In the genomic region with DNA sequence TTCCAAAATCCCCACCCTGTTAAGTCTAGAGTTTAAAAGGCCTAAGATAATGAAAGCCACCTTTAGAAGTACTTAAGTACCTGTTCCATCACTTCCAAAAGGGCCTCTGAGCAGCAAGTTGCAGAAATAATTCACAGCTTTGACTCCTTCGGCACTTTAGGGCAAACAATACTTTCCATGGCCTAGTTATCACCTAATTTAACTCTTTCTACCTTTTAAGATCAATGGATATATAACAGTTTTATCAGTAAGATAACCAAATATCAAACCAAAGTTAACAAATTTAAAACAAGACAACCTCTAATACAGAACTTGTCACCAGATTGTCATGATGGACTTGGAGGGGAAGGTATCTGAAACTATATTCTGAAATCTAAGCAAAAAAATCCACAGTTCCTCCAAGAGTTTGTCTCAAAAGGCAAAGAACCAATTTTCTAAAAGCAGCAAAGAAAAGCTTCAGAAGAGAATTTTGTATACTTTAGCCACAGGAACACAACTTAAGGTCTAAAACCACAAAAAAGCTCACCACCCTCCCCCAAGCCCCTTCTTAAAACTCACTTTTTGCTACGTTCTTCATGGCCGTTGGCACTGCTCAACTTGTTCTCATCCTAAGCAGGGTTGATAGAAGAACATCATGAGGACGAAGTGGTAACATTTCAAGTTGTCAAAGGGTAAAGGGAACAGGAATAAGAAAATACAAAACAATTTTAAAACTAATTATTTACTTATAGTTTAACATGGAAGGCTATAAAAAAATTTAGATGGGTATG, we compare ENCODE assay signal across 10 cellular contexts. TPM values are rescaled to one million over a fixed set of nuclear protein-coding genes. Genes with fewer than 3 reads are reported as not detected.
DNase-seq lines count a peak whose midpoint lies in the region; ATAC-seq, FAIRE-seq and TF ChIP-seq lines count a peak whose summit lies in the region.
"Had no signal": no experiment of that assay in that cellular context is flagged by ENCODE, and none has a peak within 500 bp of the region (broad histone marks: within the 10 kb centered on the region; RNA-seq: fewer than 3 reads in every experiment).

No MANE protein-coding gene starts in this region.

- H3K27ac ChIP-seq in A549 (no peak overlapping the region), GM23248 (peak overlapping the region; percentile 96)

- H3F3A ChIP-seq in GM23248 (ENCODE audit: insufficient read depth): peaks cover 61% of the 10 kb centered on the region

- peak overlapping the region; percentile 91 for H3K27ac Mint-ChIP-seq in activated naive CD8-positive, alpha-beta T cell treated with anti-CD3 and anti-CD28 coated beads, Interleukin-2, amount 50 U/mL, for 24 hours
- peak overlapping the region; percentile 24 for H3K27ac Mint-ChIP-seq in mesothelial cell of epicardium

- CTCF ChIA-PET in A549 (lab: Yijun Ruan, JAX): interaction anchor here (1.2 to 2.1 kb wide), 3 partner anchors 10 to 20 kb away, joined by 4 to 14 read pairs (median 4); no protein-coding TSS in a partner anchor

- POLR2A ChIA-PET in A549 (lab: Yijun Ruan, JAX): interaction anchor here (1.3 kb wide), 1 partner anchor 33 kb away, joined by 6 read pairs; a partner anchor contains a TSS

- peak overlapping the region; percentile 6; the same call in 1 of the 3 replicates for H3K4me3 ChIP-seq in A549
- peak overlapping the region; percentile 93 for H3K4me3 ChIP-seq in GM23248

- ATAC-seq in A549: no peak
- ATAC-seq in activated naive CD8-positive, alpha-beta T cell treated with anti-CD3 and anti-CD28 coated beads, Interleukin-2, amount 50 U/mL, for 24 hours: no peak

- no peaks in the 10 kb centered on the region for H3K9me2 ChIP-seq in GM23248 (ENCODE audit: insufficient read depth)

- FAIRE-seq in A549 (lab: Jason Lieb, UNC): no peak

- H3K4me1 ChIP-seq in A549 (peaks cover 63% of the 10 kb centered on the region), GM23248 (ENCODE audit: insufficient read depth) (peaks cover 63% of the 10 kb centered on the region)

- DNase-seq in A549 (ENCODE audit: low read depth in 1 of 2, low spot score in 1 of 2) (no peak), GM23248 (no peak), mesothelial cell of epicardium (ENCODE audit: low spot score in 2 of 2, unreplicated experiment in 2 of 2) (no peak), ureter (ENCODE audit: low spot score) (no peak), NCI-H187 treated with DMSO at 0.1 percent for 48 hours (lab: John Stamatoyannopoulos, UW) (no peak), middle frontal gyrus (ENCODE audit: extremely low spot score, low spot score) (no peak), kidney glomerular epithelial cell (lab: John Stamatoyannopoulos, UW) (no peak)
- no peak for DNase-seq in activated naive CD8-positive, alpha-beta T cell treated with anti-CD3 and anti-CD28 coated beads, Interleukin-2, amount 50 U/mL, for 24 hours
- DNase-seq: NCI-H1048, posterior cingulate gyrus had no signal

- H3K36me3 ChIP-seq in GM23248 (ENCODE audit: low read depth): peaks cover 68% of the 10 kb centered on the region

- in situ Hi-C loops in GM23248 (cut with MboI): no loop called here

- H3K27me3 ChIP-seq in GM23248 (replicated peaks; ENCODE audit: insufficient read depth): no peaks in the 10 kb centered on the region

- H3K4me1 Mint-ChIP-seq in activated naive CD8-positive, alpha-beta T cell treated with anti-CD3 and anti-CD28 coated beads, Interleukin-2, amount 50 U/mL, for 24 hours: peaks cover 75% of the 10 kb centered on the region
- H3K4me1 Mint-ChIP-seq in mesothelial cell of epicardium: peaks cover 51% of the 10 kb centered on the region

- H3K4me3 Mint-ChIP-seq in activated naive CD8-positive, alpha-beta T cell treated with anti-CD3 and anti-CD28 coated beads, Interleukin-2, amount 50 U/mL, for 24 hours: peak overlapping the region; percentile 79
- peak overlapping the region; percentile 9 for H3K4me3 Mint-ChIP-seq in mesothelial cell of epicardium

- peak overlapping the region; percentile 98 for H3K9ac ChIP-seq in GM23248

- H4K20me1 ChIP-seq in GM23248 (ENCODE audit: insufficient read depth): peaks cover 50% of the 10 kb centered on the region

- 80% methylated on average over 4 of the region's 4 CpGs for WGBS in A549 (ENCODE audit: missing lambda C conversion rate)
- 39 to 45% methylated on average over 4 of the region's 4 CpGs for WGBS in GM23248 (ENCODE audit: low coverage in 1 of 2, low lambda C conversion rate in 2 of 2, missing lambda C conversion rate in 2 of 2), 2 experiments

- peaks cover 94% of the 10 kb centered on the region for H3K79me2 ChIP-seq in GM23248 (ENCODE audit: insufficient read depth)

- no peaks in the 10 kb centered on the region for H3K9me3 Mint-ChIP-seq in activated naive CD8-positive, alpha-beta T cell treated with anti-CD3 and anti-CD28 coated beads, Interleukin-2, amount 50 U/mL, for 24 hours
- H3K9me3 Mint-ChIP-seq in mesothelial cell of epicardium: no peaks in the 10 kb centered on the region

- TF ChIP-seq CTCF in A549 (IDR thresholded peaks at IDR 0.05): no peak
- TF ChIP-seq CTCF in mesothelial cell of epicardium (IDR thresholded peaks at IDR 0.05; ENCODE audit: unreplicated experiment): no peak

- TF ChIP-seq EP300 in A549 (IDR thresholded peaks at IDR 0.05): no peak

- no peaks in the 10 kb centered on the region for H3K27me3 Mint-ChIP-seq in activated naive CD8-positive, alpha-beta T cell treated with anti-CD3 and anti-CD28 coated beads, Interleukin-2, amount 50 U/mL, for 24 hours
- no peaks in the 10 kb centered on the region for H3K27me3 Mint-ChIP-seq in mesothelial cell of epicardium (ENCODE audit: low read depth)

- peaks cover 76% of the 10 kb centered on the region for H3K36me3 Mint-ChIP-seq in activated naive CD8-positive, alpha-beta T cell treated with anti-CD3 and anti-CD28 coated beads, Interleukin-2, amount 50 U/mL, for 24 hours (ENCODE audit: low read depth)
- H3K36me3 Mint-ChIP-seq in mesothelial cell of epicardium: peaks cover 41% of the 10 kb centered on the region

- H3K4me2 ChIP-seq in A549 (peak overlapping the region; percentile 95), GM23248 (ENCODE audit: unreplicated experiment) (peak overlapping the region; percentile 97)

- no peak for TF ChIP-seq RAD21 in A549 (conservative IDR thresholded peaks at IDR 0.05 in 1 of 2, IDR thresholded peaks at IDR 0.05 in 1 of 2)

- no peak overlapping the region for H2AFZ ChIP-seq in GM23248

- no peak for TF ChIP-seq POLR2A in A549 (IDR thresholded peaks at IDR 0.05; ENCODE audit: low read length)

- H3K9me3 ChIP-seq in A549 (no peaks in the 10 kb centered on the region), GM23248 (ENCODE audit: low read depth) (no peaks in the 10 kb centered on the region)

TF ChIP-seq in A549, 52 proteins besides CTCF, POLR2A, EP300 and RAD21:
- TF ChIP-seq NFE2L2 (conservative IDR thresholded peaks at IDR 0.05; ENCODE audit: low read length) (no peak), HOXA7 (CRISPR knock-in tag; IDR thresholded peaks at IDR 0.05) (peak; percentile 2; the same call in 1 of the 2 replicates), JUN (IDR thresholded peaks at IDR 0.05) (0 out of 5 replicates have a peak, but pooled peaks of 1 of the 2 experiments have one; percentile 16)

RNA-seq across cellular contexts. Expression of a gene that starts 3.5 kb away (rescaled TPM):
- 127 and 264 TPM in 2 replicates for polyA plus RNA-seq in A549 (2011; rRNA removed)
- 38.9 and 39.1 TPM in 2 replicates for polyA plus RNA-seq in A549 (2012; cell fraction: cytosol; rRNA removed)
- polyA plus RNA-seq in A549 (2012; cell fraction: nucleus; rRNA removed): 84.4 and 148 TPM in 2 replicates
- polyA plus RNA-seq in A549 (2017; fragmentation: RNase III; extraction: RNeasy Plus Mini Kit Qiagen cat#74134 plus additional on column Dnase treatment): 199 to 212 TPM (median 201 TPM) in 3 replicates
- polyA minus RNA-seq in A549 (2011; rRNA and poly(A)+ RNA removed): 104 and 116 TPM in 2 replicates
- total RNA-seq in GM23248 (2014; rRNA removed; shearing (Covaris generic)): 247 and 390 TPM in 2 replicates
- 227 and 270 TPM in 2 replicates for polyA plus RNA-seq in GM23248 (2016; fragmentation: Nextera tagmentation; extraction: Ambion mirVana)
- total RNA-seq in mesothelial cell of epicardium: 463 to 488 TPM (median 479 TPM) in 3 replicates
- total RNA-seq in ureter: 405 TPM

RNA-seq across cellular contexts. Expression of a gene that starts 33.2 kb away (rescaled TPM):
- polyA plus RNA-seq in A549 (2011; rRNA removed) (27.9 and 32.8 TPM in 2 replicates), A549 (2017; fragmentation: RNase III; extraction: RNeasy Plus Mini Kit Qiagen cat#74134 plus additional on column Dnase treatment) (23.8 to 24.9 TPM (median 24.0 TPM) in 3 replicates), GM23248 (2016; fragmentation: Nextera tagmentation; extraction: Ambion mirVana) (35.4 and 37.4 TPM in 2 replicates)
- 18.6 and 19.1 TPM in 2 replicates for polyA plus RNA-seq in A549 (2012; cell fraction: cytosol; rRNA removed)
- polyA plus RNA-seq in A549 (2012; cell fraction: nucleus; rRNA removed): 19.9 and 33.1 TPM in 2 replicates
- 30.8 and 40.1 TPM in 2 replicates for polyA minus RNA-seq in A549 (2011; rRNA and poly(A)+ RNA removed)
- total RNA-seq in GM23248 (2014; rRNA removed; shearing (Covaris generic)): 23.3 and 25.0 TPM in 2 replicates
- total RNA-seq in mesothelial cell of epicardium (48.6 to 49.7 TPM (median 48.7 TPM) in 3 replicates), ureter (61.6 TPM)

RNA-seq across cellular contexts. Expression of a gene that starts 39.4 kb away (rescaled TPM):
- polyA plus RNA-seq in A549 (2011; rRNA removed) (201 and 204 TPM in 2 replicates), A549 (2017; fragmentation: RNase III; extraction: RNeasy Plus Mini Kit Qiagen cat#74134 plus additional on column Dnase treatment) (365 to 430 TPM (median 425 TPM) in 3 replicates), GM23248 (2016; fragmentation: Nextera tagmentation; extraction: Ambion mirVana) (525 and 543 TPM in 2 replicates)
- polyA plus RNA-seq in A549 (2012; cell fraction: cytosol; rRNA removed): 974 and 1,231 TPM in 2 replicates
- 655 and 1,009 TPM in 2 replicates for polyA plus RNA-seq in A549 (2012; cell fraction: nucleus; rRNA removed)
- 20.8 and 23.3 TPM in 2 replicates for polyA minus RNA-seq in A549 (2011; rRNA and poly(A)+ RNA removed)
- 148 and 311 TPM in 2 replicates for total RNA-seq in GM23248 (2014; rRNA removed; shearing (Covaris generic))
- total RNA-seq in mesothelial cell of epicardium (105 to 107 TPM (median 105 TPM) in 3 replicates), ureter (97.1 TPM)

RNA-seq across cellular contexts. Expression of a gene that starts 39.4 kb away (rescaled TPM):
- polyA plus RNA-seq in A549 (2011; rRNA removed) (50.5 and 72.0 TPM in 2 replicates), A549 (2017; fragmentation: RNase III; extraction: RNeasy Plus Mini Kit Qiagen cat#74134 plus additional on column Dnase treatment) (39.2 to 44.0 TPM (median 39.5 TPM) in 3 replicates), GM23248 (2016; fragmentation: Nextera tagmentation; extraction: Ambion mirVana) (31.5 and 33.3 TPM in 2 replicates)
- polyA plus RNA-seq in A549 (2012; cell fraction: cytosol; rRNA removed): 69.8 and 103 TPM in 2 replicates
- polyA plus RNA-seq in A549 (2012; cell fraction: nucleus; rRNA removed): 47.8 and 55.9 TPM in 2 replicates
- 29.8 and 35.3 TPM in 2 replicates for polyA minus RNA-seq in A549 (2011; rRNA and poly(A)+ RNA removed)
- 35.8 and 56.9 TPM in 2 replicates for total RNA-seq in GM23248 (2014; rRNA removed; shearing (Covaris generic))
- total RNA-seq in mesothelial cell of epicardium (16.5 to 19.6 TPM (median 18.9 TPM) in 3 replicates), ureter (40.0 TPM)
